ENCODE assay signal across 27 cellular contexts in genomic region chr18:13141209-13141608, GRCh38.
"Had no signal": no experiment of that assay in that cellular context is flagged by ENCODE, and none has a peak within 500 bp of the region (broad histone marks: within the 10 kb centered on the region; RNA-seq: fewer than 3 reads in every experiment).

No MANE protein-coding gene starts in this region.

- H3K27ac Mint-ChIP-seq: activated CD4-positive, alpha-beta memory T cell treated with anti-CD3 and anti-CD28 coated beads, Interleukin-2, amount 10 ng/mL, durations not matched to agents 7 days and 5 days; activated CD4-positive, alpha-beta T cell treated with anti-CD3 and anti-CD28 coated beads, Interleukin-2, amount 10 ng/mL, durations not matched to agents 7 days and 5 days; activated naive CD4-positive, alpha-beta T cell treated with anti-CD3 and anti-CD28 coated beads, Interleukin-2, amount 50 U/mL, for 24 hours; activated naive CD8-positive, alpha-beta T cell treated with anti-CD3 and anti-CD28 coated beads, Interleukin-2, amount 50 U/mL, for 24 hours; activated T-helper 2 cell treated with anti-CD3 and anti-CD28 coated beads, Interferon-gamma antibody, Interleukin-2, Interleukin-4, amounts not matched to agents 10 μg/mL and 5 μg/mL and 100 μg/mL, durations not matched to agents 14 hours and 24 hours and 36 hours; natural killer cell treated with Interleukin-12 subunit alpha and Interleukin-12 subunit beta and Interleukin-15 and Interleukin-18, amount 100 ng/mL, for 72 hours; stimulated activated naive B cell treated with anti-CD40 and anti-IgM and Interleukin-4, amounts not matched to agents 10 μg/mL and 1 μg/mL and 100 μg/mL, for 72 hours; WTC11 had no signal

- H3K4me1 ChIP-seq: foreskin keratinocyte had no signal

- H3K4me3 Mint-ChIP-seq: activated CD4-positive, alpha-beta memory T cell treated with anti-CD3 and anti-CD28 coated beads, Interleukin-2, amount 10 ng/mL, durations not matched to agents 7 days and 5 days; activated CD4-positive, alpha-beta T cell treated with anti-CD3 and anti-CD28 coated beads, Interleukin-2, amount 10 ng/mL, durations not matched to agents 7 days and 5 days; activated naive CD4-positive, alpha-beta T cell treated with anti-CD3 and anti-CD28 coated beads, Interleukin-2, amount 50 U/mL, for 24 hours; activated naive CD8-positive, alpha-beta T cell treated with anti-CD3 and anti-CD28 coated beads, Interleukin-2, amount 50 U/mL, for 24 hours; activated T-cell treated with anti-CD3 and anti-CD28 coated beads, Interleukin-2, amount 50 U/mL, for 4 hours; natural killer cell treated with Interleukin-12 subunit alpha and Interleukin-12 subunit beta and Interleukin-15 and Interleukin-18, amount 100 ng/mL, for 72 hours; stimulated activated naive B cell treated with anti-CD40 and anti-IgM and Interleukin-4, amounts not matched to agents 10 μg/mL and 1 μg/mL and 100 μg/mL, for 72 hours; WTC11 had no signal

- DNase-seq: activated CD4-positive, alpha-beta memory T cell treated with anti-CD3 and anti-CD28 coated beads, Interleukin-2, amount 10 ng/mL, durations not matched to agents 7 days and 5 days; activated CD4-positive, alpha-beta T cell treated with anti-CD3 and anti-CD28 coated beads for 1 hour; activated CD4-positive, alpha-beta T cell treated with anti-CD3 and anti-CD28 coated beads, Interleukin-2, amount 10 ng/mL, durations not matched to agents 7 days and 5 days; activated naive CD8-positive, alpha-beta T cell treated with anti-CD3 and anti-CD28 coated beads, Interleukin-2, amount 50 U/mL, for 24 hours; activated T-cell treated with anti-CD3 and anti-CD28 coated beads, Interleukin-2, amount 50 U/mL, for 4 hours; amygdala; caudate nucleus; cortex of kidney; foreskin keratinocyte; heart right ventricle; islet precursor cell; left ventricle myocardium inferior; mesendoderm; sigmoid colon; stimulated activated CD4-positive, alpha-beta T cell treated with anti-CD3 and anti-CD28 coated beads, Interleukin-1b, Interleukin-23, amount 100 ng/mL, for 48 hours; stimulated activated naive B cell treated with anti-CD40 and anti-IgM and Interleukin-4, amounts not matched to agents 10 μg/mL and 1 μg/mL and 100 μg/mL, for 72 hours; stomach; T-helper 2 cell; thyroid gland; upper lobe of right lung had no signal

- ATAC-seq: activated naive CD8-positive, alpha-beta T cell treated with anti-CD3 and anti-CD28 coated beads, Interleukin-2, amount 50 U/mL, for 24 hours; activated T-cell treated with anti-CD3 and anti-CD28 coated beads, Interleukin-2, amount 50 U/mL, for 4 hours; foreskin keratinocyte; heart right ventricle; natural killer cell treated with Interleukin-12 subunit alpha and Interleukin-12 subunit beta and Interleukin-15 and Interleukin-18, amount 100 ng/mL, for 72 hours; stimulated activated naive B cell treated with anti-CD40 and anti-IgM and Interleukin-4, amounts not matched to agents 10 μg/mL and 1 μg/mL and 100 μg/mL, for 72 hours; upper lobe of right lung; WTC11 had no signal

- H3K4me3 ChIP-seq: esophagus muscularis mucosa, heart right ventricle, left ventricle myocardium inferior, lung, sigmoid colon, smooth muscle cell, stomach, thyroid gland, upper lobe of right lung had no signal

- H3K27ac ChIP-seq: esophagus muscularis mucosa, foreskin keratinocyte, heart right ventricle, left ventricle myocardium inferior, sigmoid colon, stomach, thyroid gland, upper lobe of right lung had no signal

- H3K36me3 ChIP-seq: esophagus muscularis mucosa, heart right ventricle, left ventricle myocardium inferior, sigmoid colon, stomach, thyroid gland, upper lobe of right lung had no signal

- H3K9me3 Mint-ChIP-seq: activated naive CD4-positive, alpha-beta T cell treated with anti-CD3 and anti-CD28 coated beads, Interleukin-2, amount 50 U/mL, for 24 hours; activated naive CD8-positive, alpha-beta T cell treated with anti-CD3 and anti-CD28 coated beads, Interleukin-2, amount 50 U/mL, for 24 hours had no signal

- H3K9me3 ChIP-seq: thyroid gland had no signal

- H3K27me3 Mint-ChIP-seq: activated naive CD4-positive, alpha-beta T cell treated with anti-CD3 and anti-CD28 coated beads, Interleukin-2, amount 50 U/mL, for 24 hours; stimulated activated naive B cell treated with anti-CD40 and anti-IgM and Interleukin-4, amounts not matched to agents 10 μg/mL and 1 μg/mL and 100 μg/mL, for 72 hours had no signal

- H3K4me2 ChIP-seq: smooth muscle cell had no signal

- H3K27me3 ChIP-seq: thyroid gland had no signal
